Comparison of ENCODE assay signal across 10 cellular contexts in the genomic region with DNA sequence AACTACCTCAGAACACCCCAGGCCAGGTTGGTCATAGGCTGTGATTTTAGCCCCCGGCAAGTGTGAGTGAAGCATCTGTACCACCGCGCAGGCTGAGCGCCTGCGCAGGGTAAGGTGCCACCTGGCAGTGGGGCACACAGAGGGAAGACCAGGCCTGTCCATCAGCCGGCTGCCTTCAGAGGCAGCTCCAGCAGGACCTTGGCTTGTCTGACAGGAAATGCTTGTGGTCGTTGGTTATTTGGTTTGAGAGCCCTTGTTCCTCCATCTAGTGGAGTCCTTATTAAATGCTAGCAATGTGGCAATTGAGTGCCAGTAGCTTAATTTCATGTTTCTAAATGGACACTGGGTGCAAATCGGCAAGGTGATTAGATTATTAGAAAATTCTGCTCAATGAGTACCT. TPM values are rescaled to one million over a fixed set of nuclear protein-coding genes. Genes with fewer than 3 reads are reported as not detected.
DNase-seq lines count a peak whose midpoint lies in the region; FAIRE-seq and TF ChIP-seq lines count a peak whose summit lies in the region.
"Had no signal": no experiment of that assay in that cellular context is flagged by ENCODE, and none has a peak within 500 bp of the region (broad histone marks: within the 10 kb centered on the region; RNA-seq: fewer than 3 reads in every experiment).

No MANE protein-coding gene starts in this region.

- peak; percentile 34 for DNase-seq in GM13977 (ENCODE audit: low spot score)
- DNase-seq in astrocyte of the hippocampus (ENCODE audit: low read depth, low spot score) = peak; percentile 78
- no peak for DNase-seq in trophoblast cell
- DNase-seq in tibial nerve (ENCODE audit: low spot score in 2 of 2) = no peak
- no peak for DNase-seq in NCI-H748 (lab: John Stamatoyannopoulos, UW; ENCODE audit: unreplicated experiment)
- DNase-seq in small intestine = no peak
- DNase-seq in NCI-H82 (lab: John Stamatoyannopoulos, UW) = no peak
- DNase-seq: heart left ventricle, Karpas-422 had no signal

- H3K79me2 ChIP-seq in trophoblast cell (ENCODE audit: control insufficient read depth, insufficient read depth, low read length, poor library complexity) = peaks cover 8% of the 10 kb centered on the region

- no peak overlapping the region for H3K14ac ChIP-seq in trophoblast cell (ENCODE audit: low read length)

- WGBS in trophoblast cell (ENCODE audit: extremely low coverage, insufficient coverage, insufficient read length) = no CpG with 5 or more reads among the region's 8 CpGs
- WGBS in tibial nerve, 2 donors = 63 to 70% methylated on average over 7 to 8 of the region's 8 CpGs
- 66 to 73% (median 73%) methylated on average over 8 of the region's 8 CpGs for WGBS in small intestine, 3 donors

- no peaks in the 10 kb centered on the region for H3K27me3 ChIP-seq in trophoblast cell (ENCODE audit: insufficient read depth, low read length)
- no peaks in the 10 kb centered on the region for H3K27me3 ChIP-seq in tibial nerve
- H3K27me3 ChIP-seq in small intestine (ENCODE audit: control insufficient read depth in 2 of 2, insufficient read depth in 2 of 2, low read length in 2 of 2) = no peaks in the 10 kb centered on the region
- H3K27me3 ChIP-seq: heart left ventricle had no signal

- H3K27me3 Mint-ChIP-seq in IgD-negative memory B cell = no peaks in the 10 kb centered on the region

- no peak for TF ChIP-seq EP300 in tibial nerve (IDR thresholded peaks at IDR 0.05)

- no peak overlapping the region for H3K4me2 ChIP-seq in trophoblast cell (ENCODE audit: low read length)

- peak overlapping the region; percentile 23 to 78 (median 41) for H3K27ac Mint-ChIP-seq in IgD-negative memory B cell

- peak overlapping the region; percentile 64 for H3K4ac ChIP-seq in trophoblast cell (ENCODE audit: low read depth, low read length)

- no peaks in the 10 kb centered on the region for H3K9me3 Mint-ChIP-seq in IgD-negative memory B cell

- no peak for FAIRE-seq in small intestine (lab: Jason Lieb, UNC)

- H2BK120ac ChIP-seq in trophoblast cell (ENCODE audit: insufficient read depth, low read length, poor library complexity) = no peak overlapping the region

- H3K36me3 ChIP-seq in trophoblast cell (ENCODE audit: control insufficient read depth in 1 of 2, insufficient read depth in 2 of 2, low read length in 2 of 2) (peaks cover 9 to 31% of the 10 kb centered on the region in 2 experiments), tibial nerve (peaks cover 0 to 27% (median 0%) of the 10 kb centered on the region in 3 donors), small intestine (ENCODE audit: control insufficient read depth in 2 of 2, insufficient read depth in 2 of 2, low read length in 2 of 2) (peaks cover 0 to 3% of the 10 kb centered on the region in 2 donors)

- H3K9me3 ChIP-seq in trophoblast cell (ENCODE audit: insufficient read depth, low read depth, low read length) = no peaks in the 10 kb centered on the region
- H3K9me3 ChIP-seq in tibial nerve = no peaks in the 10 kb centered on the region
- H3K9me3 ChIP-seq in small intestine (ENCODE audit: control insufficient read depth, low read depth) = no peaks in the 10 kb centered on the region
- H3K9me3 ChIP-seq: heart left ventricle had no signal

- peaks cover 2% of the 10 kb centered on the region for H3K36me3 Mint-ChIP-seq in IgD-negative memory B cell

- H3K27ac ChIP-seq in trophoblast cell (ENCODE audit: low read depth, low read length) (no peak overlapping the region), tibial nerve (no peak overlapping the region), small intestine (ENCODE audit: low read depth in 1 of 2, low read length in 1 of 2) (no peak overlapping the region)
- H3K27ac ChIP-seq: heart left ventricle had no signal

- no peak overlapping the region for H3K4me3 Mint-ChIP-seq in IgD-negative memory B cell

- H4K8ac ChIP-seq in trophoblast cell (ENCODE audit: low read depth, low read length) = no peak overlapping the region

- no peak overlapping the region for H3K9ac ChIP-seq in trophoblast cell (ENCODE audit: low read length)

- H3K4me1 Mint-ChIP-seq in IgD-negative memory B cell = peaks cover 20 to 26% (median 26%) of the 10 kb centered on the region in 3 donors

- H3K23ac ChIP-seq in trophoblast cell (ENCODE audit: low read length) = no peak overlapping the region

- no peak overlapping the region for H4K91ac ChIP-seq in trophoblast cell (ENCODE audit: low read depth, low read length)

- no peak overlapping the region for H2BK5ac ChIP-seq in trophoblast cell (ENCODE audit: low read depth, low read length, poor library complexity)

- H2BK12ac ChIP-seq in trophoblast cell (ENCODE audit: low read length) = no peak overlapping the region

- no peak overlapping the region for H4K12ac ChIP-seq in trophoblast cell (ENCODE audit: low read depth, low read length)

- H3K4me1 ChIP-seq in trophoblast cell (ENCODE audit: control insufficient read depth in 1 of 2, insufficient read depth in 2 of 2, low read length in 2 of 2) (peaks cover 14 to 21% of the 10 kb centered on the region in 2 experiments), tibial nerve (peaks cover 0 to 51% (median 7%) of the 10 kb centered on the region in 4 donors), small intestine (ENCODE audit: control insufficient read depth in 2 of 2, insufficient read depth in 1 of 2, low read depth in 1 of 2, low read length in 1 of 2) (peaks cover 0 to 2% of the 10 kb centered on the region in 2 donors)

- no peak overlapping the region for H2AFZ ChIP-seq in trophoblast cell (ENCODE audit: insufficient read depth, low read length, poor library complexity)

- no peak overlapping the region for H3K18ac ChIP-seq in trophoblast cell (ENCODE audit: low read length)

- H3K4me3 ChIP-seq in trophoblast cell (ENCODE audit: low read depth, low read length) = no peak overlapping the region
- H3K4me3 ChIP-seq in tibial nerve = no peak overlapping the region
- no peak overlapping the region for H3K4me3 ChIP-seq in small intestine (ENCODE audit: low read depth in 1 of 2, low read length in 2 of 2)
- H3K4me3 ChIP-seq: heart left ventricle had no signal

- no peak for TF ChIP-seq POLR2A in tibial nerve (IDR thresholded peaks at IDR 0.05)

- no peak overlapping the region for H2AK5ac ChIP-seq in trophoblast cell (ENCODE audit: low read length)

- in situ Hi-C loops in GM13977 (cut with MboI; ENCODE audit: low pct_unique_long_range_greater_than_20kb, low sequenced_read_pairs, unreplicated experiment) = no loop called here

- TF ChIP-seq CTCF in GM13977 (IDR thresholded peaks at IDR 0.05; ENCODE audit: extremely low read depth, insufficient read depth, missing control alignments) (peak; percentile 2), tibial nerve (IDR thresholded peaks at IDR 0.05) (no peak)

- H3K79me1 ChIP-seq in trophoblast cell (ENCODE audit: low read length) = no peaks in the 10 kb centered on the region

RNA-seq across cellular contexts. Expression of a gene that starts 27.5 kb away (rescaled TPM):
- polyA plus RNA-seq in IgD-negative memory B cell (3.4 TPM), small intestine (10 to 100 TPM in 1 of 3 donors, 1 to 10 TPM in 2; 8.3 to 32.7 (median 10.0) TPM)
- polyA plus RNA-seq in trophoblast cell (2013) = 21.2 and 21.7 TPM in 2 replicates
- total RNA-seq in tibial nerve = 100 to 1,000 TPM in 3 of 4 donors, 10 to 100 TPM in 1; 92.2 to 276 (median 173) TPM

RNA-seq across cellular contexts. Expression of a gene that starts 39.8 kb away (rescaled TPM):
- polyA plus RNA-seq in IgD-negative memory B cell = 17.7 TPM
- 88.5 and 92.7 TPM in 2 replicates for polyA plus RNA-seq in trophoblast cell (2013)
- total RNA-seq in tibial nerve = 10 to 100 TPM; 55.9 to 60.3 (median 58.7) TPM
- polyA plus RNA-seq in small intestine = 10 to 100 TPM; 24.0 to 27.9 (median 27.5) TPM

RNA-seq across cellular contexts. Expression of a gene that starts 44.4 kb away (rescaled TPM):
- polyA plus RNA-seq in IgD-negative memory B cell = not detected
- 0.05 and 0.17 TPM in 2 replicates for polyA plus RNA-seq in trophoblast cell (2013)
- total RNA-seq in tibial nerve = 1 to 10 TPM in 1 of 4 donors, not detected in 3; 2.5 TPM
- 1 to 10 TPM in 2 of 3 donors, under 1 TPM in 1; 0.54 to 1.6 (median 1.1) TPM for polyA plus RNA-seq in small intestine
- total RNA-seq: heart left ventricle had no signal
- polyA plus RNA-seq: heart left ventricle had no signal

Comparison
In these comparisons a context has a peak if more than half of its experiments do, and no peak if none do; other contexts are left out.
1. DNase-seq: peak in GM13977 (single experiment) and astrocyte of the hippocampus (single experiment); none in trophoblast cell (0 of 2), tibial nerve (0 of 2), NCI-H748 (single experiment), small intestine (single experiment) and NCI-H82 (single experiment).